Comparison of ENCODE assay signal across 15 cellular contexts in the genomic region with DNA sequence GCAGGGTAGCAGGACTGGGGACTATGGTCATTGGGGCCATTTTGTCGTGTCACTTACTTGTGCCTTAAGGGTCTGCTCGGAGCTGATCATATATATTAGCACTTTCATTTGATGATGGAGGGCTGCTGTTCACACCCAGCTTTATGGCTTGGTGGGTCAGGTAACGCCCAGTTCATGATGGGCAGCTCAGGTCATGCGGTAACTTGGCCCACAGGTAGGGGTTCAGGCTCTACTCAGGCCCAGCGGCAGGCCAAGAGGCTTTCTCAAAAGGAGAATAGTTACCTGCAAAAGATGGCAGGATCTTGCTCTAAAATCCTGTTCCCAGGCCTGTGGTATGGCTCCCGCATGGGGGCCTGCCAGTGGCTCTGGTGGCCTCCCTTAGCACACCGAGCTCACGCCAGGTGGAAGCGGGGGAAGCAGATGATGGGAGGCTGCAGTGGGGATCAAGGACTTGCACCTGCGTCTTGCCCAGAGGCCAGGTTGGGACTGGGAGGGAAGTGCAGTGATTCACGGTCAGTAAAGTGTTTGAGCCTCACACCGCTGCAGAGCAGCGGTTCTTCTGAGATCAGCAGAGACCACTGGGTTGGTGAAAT.
"Had no signal": no experiment of that assay in that cellular context is flagged by ENCODE, and none has a peak within 500 bp of the region (broad histone marks: within the 10 kb centered on the region; RNA-seq: fewer than 3 reads in every experiment).

No MANE protein-coding gene starts in this region.

- H3K36me3 Mint-ChIP-seq: activated naive CD8-positive, alpha-beta T cell treated with anti-CD3 and anti-CD28 coated beads, Interleukin-2, amount 10 ng/mL, durations not matched to agents 7 days and 5 days; naive B cell had no signal

- DNase-seq: activated CD4-positive, alpha-beta T cell treated with anti-CD3 and anti-CD28 coated beads for 48 hours; activated naive CD8-positive, alpha-beta T cell treated with anti-CD3 and anti-CD28 coated beads, Interleukin-2, amount 10 ng/mL, durations not matched to agents 7 days and 5 days; activated T-cell treated with anti-CD3 and anti-CD28 coated beads, Interleukin-2, amount 50 U/mL, for 4 hours; effector memory CD4-positive, alpha-beta T cell; left cardiac atrium; naive B cell; SHP77; stimulated activated CD4-positive, alpha-beta T cell treated with anti-CD3 and anti-CD28 coated beads, Interleukin-4, amount 100 ng/mL, for 4 hours; stimulated activated CD8-positive, alpha-beta memory T cell treated with anti-CD3 and anti-CD28 coated beads, Interleukin-4, amount 100 ng/mL, for 48 hours had no signal

- H3K9me3 ChIP-seq: SK-N-SH had no signal

- ATAC-seq: activated T-cell treated with anti-CD3 and anti-CD28 coated beads, Interleukin-2, amount 50 U/mL, for 4 hours; left cardiac atrium had no signal

- H3K27ac ChIP-seq: epithelial cell of prostate, skin epidermis had no signal

- H3K4me3 Mint-ChIP-seq: activated naive CD8-positive, alpha-beta T cell treated with anti-CD3 and anti-CD28 coated beads, Interleukin-2, amount 10 ng/mL, durations not matched to agents 7 days and 5 days; activated T-cell treated with anti-CD3 and anti-CD28 coated beads, Interleukin-2, amount 50 U/mL, for 4 hours; brain; central memory CD8-positive, alpha-beta T cell; naive B cell; stimulated activated naive CD8-positive, alpha-beta T cell treated with anti-CD3 and anti-CD28 coated beads, Interleukin-15, Interleukin-2, amounts not matched to agents 100 ng/mL and 50 ng/mL, for 24 hours had no signal

- H3K27ac Mint-ChIP-seq: activated naive CD8-positive, alpha-beta T cell treated with anti-CD3 and anti-CD28 coated beads, Interleukin-2, amount 10 ng/mL, durations not matched to agents 7 days and 5 days; stimulated activated naive CD8-positive, alpha-beta T cell treated with anti-CD3 and anti-CD28 coated beads, Interleukin-15, Interleukin-2, amounts not matched to agents 100 ng/mL and 50 ng/mL, for 24 hours had no signal

- H3K9me3 Mint-ChIP-seq: activated naive CD8-positive, alpha-beta T cell treated with anti-CD3 and anti-CD28 coated beads, Interleukin-2, amount 10 ng/mL, durations not matched to agents 7 days and 5 days; activated T-cell treated with anti-CD3 and anti-CD28 coated beads, Interleukin-2, amount 50 U/mL, for 4 hours; brain; central memory CD8-positive, alpha-beta T cell; stimulated activated naive CD8-positive, alpha-beta T cell treated with anti-CD3 and anti-CD28 coated beads, Interleukin-15, Interleukin-2, amounts not matched to agents 100 ng/mL and 50 ng/mL, for 24 hours had no signal

- H3K4me3 ChIP-seq: skin epidermis had no signal

- H3K4me1 Mint-ChIP-seq: activated naive CD8-positive, alpha-beta T cell treated with anti-CD3 and anti-CD28 coated beads, Interleukin-2, amount 10 ng/mL, durations not matched to agents 7 days and 5 days; brain; central memory CD8-positive, alpha-beta T cell; naive B cell had no signal

- H3K27me3 Mint-ChIP-seq: activated naive CD8-positive, alpha-beta T cell treated with anti-CD3 and anti-CD28 coated beads, Interleukin-2, amount 10 ng/mL, durations not matched to agents 7 days and 5 days; brain had no signal
